Comparison of ENCODE assay signal across 1 cellular context in genomic region chr12:12614342-12614741, GRCh38.
TF ChIP-seq lines count a peak whose summit lies in the region.

No MANE protein-coding gene starts in this region.

TF ChIP-seq in GM12878, 131 proteins besides CTCF, POLR2A, EP300 and RAD21:
- TF ChIP-seq BCL3 (IDR thresholded peaks at IDR 0.05; ENCODE audit: borderline replicate concordance, insufficient read depth, low read depth, low read length, poor library complexity, severe bottlenecking) (no peak), TCF3 (IDR thresholded peaks at IDR 0.05; ENCODE audit: borderline replicate concordance, insufficient read depth, low read depth, low read length) (no peak), CUX1 (IDR thresholded peaks at IDR 0.05; ENCODE audit: insufficient replicate concordance, low read depth, low read length) (no peak), CBX5 (IDR thresholded peaks at IDR 0.05; ENCODE audit: low read depth) (no peak), CREB1 (IDR thresholded peaks at IDR 0.05; ENCODE audit: low read depth) (no peak), SIN3A (IDR thresholded peaks at IDR 0.05; ENCODE audit: low read depth, low read length) (no peak), RELA (IDR thresholded peaks at IDR 0.05; ENCODE audit: borderline replicate concordance, partially characterized antibody) (no peak), MYB (IDR thresholded peaks at IDR 0.05; ENCODE audit: borderline replicate concordance, low read depth, low read length) (no peak), MYC (IDR thresholded peaks at IDR 0.05; ENCODE audit: insufficient read depth, insufficient read length, insufficient replicate concordance, low read length, severe bottlenecking) (no peak), ZNF274 (IDR thresholded peaks at IDR 0.05; ENCODE audit: insufficient read depth, insufficient read length) (no peak), SREBF2 (IDR thresholded peaks at IDR 0.05; ENCODE audit: low read length) (no peak)
